Comparison of ENCODE assay signal across 9 cellular contexts in the genomic region with DNA sequence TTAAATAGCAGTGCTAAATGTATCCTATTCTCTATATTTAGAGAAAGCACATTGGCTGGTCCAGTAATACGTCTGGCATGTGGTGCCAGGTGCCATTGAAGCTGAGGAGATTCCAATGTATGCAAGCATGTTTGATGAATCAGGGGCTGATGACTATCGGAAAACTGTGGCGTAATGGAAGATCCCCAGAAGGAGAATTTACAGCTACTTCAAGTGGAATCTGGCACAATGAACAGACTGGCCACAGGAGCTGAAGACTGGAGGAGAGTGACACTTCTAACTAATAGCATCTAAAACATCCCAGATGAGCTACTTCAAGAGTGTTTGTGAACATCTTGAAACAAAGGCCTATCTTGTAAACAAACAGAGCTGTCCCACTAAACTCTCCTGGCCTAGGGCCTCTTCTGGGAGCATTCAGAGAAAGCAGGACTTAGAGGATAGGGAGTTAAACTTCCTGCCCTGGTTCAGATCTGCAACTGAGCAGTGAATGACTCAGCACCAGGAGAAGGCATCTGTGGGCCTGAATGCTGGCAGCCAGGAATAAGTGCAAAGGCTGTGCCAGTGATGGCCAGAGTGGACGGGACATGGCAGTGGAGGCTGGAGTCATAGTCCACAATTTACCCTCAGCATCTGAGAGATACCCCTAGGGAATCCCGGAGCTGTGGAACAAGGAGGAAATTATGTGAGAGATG. TPM values are rescaled to one million over a fixed set of nuclear protein-coding genes. Genes with fewer than 3 reads are reported as not detected.
DNase-seq lines count a peak whose midpoint lies in the region; ATAC-seq and TF ChIP-seq lines count a peak whose summit lies in the region.
"Had no signal": no experiment of that assay in that cellular context is flagged by ENCODE, and none has a peak within 500 bp of the region (broad histone marks: within the 10 kb centered on the region; RNA-seq: fewer than 3 reads in every experiment).

No MANE protein-coding gene starts in this region.

- no peaks in the 10 kb centered on the region for H3K79me1 ChIP-seq in mesendoderm (ENCODE audit: low read length)

- H2BK5ac ChIP-seq in mesendoderm (ENCODE audit: low read length) = no peak overlapping the region

- no peak overlapping the region for H4K5ac ChIP-seq in mesendoderm (ENCODE audit: low read length)

- H3K4me2 ChIP-seq in mesendoderm (ENCODE audit: low read length) = no peak overlapping the region

- H3K9me3 ChIP-seq in HUES6 (ENCODE audit: control insufficient read depth, insufficient read depth, low read depth, low read length) = peaks cover 14% of the 10 kb centered on the region

- H3K4ac ChIP-seq in mesendoderm (ENCODE audit: low read depth, low read length) = no peak overlapping the region

- ATAC-seq in stimulated activated naive CD8-positive, alpha-beta T cell treated with anti-CD3 and anti-CD28 coated beads, Interleukin-15, Interleukin-2, amounts not matched to agents 100 U/mL and 50 U/mL, for 24 hours = no peak
- no peak for ATAC-seq in GM19452 (IDR thresholded peaks at IDR 0.05; ENCODE audit: unreplicated experiment)

- H3K9ac ChIP-seq in HUES6 (ENCODE audit: low read length) (peak overlapping the region; percentile 47), mesendoderm (ENCODE audit: low read length) (no peak overlapping the region)

- no peak overlapping the region for H3K56ac ChIP-seq in mesendoderm (ENCODE audit: low read length)

- H3K23ac ChIP-seq in mesendoderm (ENCODE audit: low read length) = no peak overlapping the region

- no peaks in the 10 kb centered on the region for H3K36me3 ChIP-seq in HUES6 (ENCODE audit: control insufficient read depth, insufficient read depth, low read length)
- H3K36me3 ChIP-seq in brain microvascular endothelial cell (replicated peaks) = no peaks in the 10 kb centered on the region
- H3K36me3 ChIP-seq in mesendoderm (ENCODE audit: control insufficient read depth, insufficient read depth, low read length) = no peaks in the 10 kb centered on the region

- no peak overlapping the region for H2BK15ac ChIP-seq in mesendoderm (replicated peaks; ENCODE audit: low read depth)

- no peak overlapping the region for H4K8ac ChIP-seq in mesendoderm (ENCODE audit: low read depth, low read length)

- H2BK120ac ChIP-seq in mesendoderm (ENCODE audit: low read depth, low read length) = no peak overlapping the region

- H3K4me3 ChIP-seq in AG10803 (ENCODE audit: low read length) (no peak overlapping the region), HUES6 (ENCODE audit: low read depth, low read length) (no peak overlapping the region), brain microvascular endothelial cell (ENCODE audit: low read depth, low read length) (no peak overlapping the region), mesendoderm (ENCODE audit: low read length) (no peak overlapping the region)

- no peaks in the 10 kb centered on the region for H3K79me2 ChIP-seq in mesendoderm (ENCODE audit: control insufficient read depth, insufficient read depth, low read length)

- no peaks in the 10 kb centered on the region for H3K27me3 ChIP-seq in HUES6 (ENCODE audit: control insufficient read depth, insufficient read depth, low read length)
- H3K27me3 ChIP-seq in brain microvascular endothelial cell (replicated peaks) = no peaks in the 10 kb centered on the region
- H3K27me3 ChIP-seq in mesendoderm (ENCODE audit: insufficient read depth, low read length, poor library complexity) = no peaks in the 10 kb centered on the region

- peak overlapping the region; percentile 11; the same call in 1 of the 2 replicates for H3K27ac ChIP-seq in HUES6 (ENCODE audit: low read depth, low read length)
- H3K27ac ChIP-seq in brain microvascular endothelial cell = peak overlapping the region; percentile 94
- H3K27ac ChIP-seq in mesendoderm (ENCODE audit: low read depth, low read length) = no peak overlapping the region

- in situ Hi-C loops in brain microvascular endothelial cell (cut with HindIII; ENCODE audit: low pct_ligation_motif_present, low sequenced_read_pairs) = loop anchor here (25.0 kb wide), 1 partner anchor 98 kb away; no protein-coding TSS in a partner anchor

- peak overlapping the region; percentile 56 for H3K18ac ChIP-seq in mesendoderm (ENCODE audit: low read length)

- no CpG with 5 or more reads among the region's 5 CpGs for WGBS in mesendoderm (ENCODE audit: extremely low coverage, insufficient coverage, low lambda C conversion rate)

- DNase-seq in AG10803 (ENCODE audit: low read depth) (peak; percentile 99), brain microvascular endothelial cell (peak; percentile 94), mesendoderm (peak; percentile 51), NCI-H510A treated with DMSO at 0.1 percent for 48 hours (lab: John Stamatoyannopoulos, UW) (no peak), NCI-H1417 (lab: John Stamatoyannopoulos, UW) (no peak)
- no peak for DNase-seq in stimulated activated naive CD8-positive, alpha-beta T cell treated with anti-CD3 and anti-CD28 coated beads, Interleukin-15, Interleukin-2, amounts not matched to agents 100 U/mL and 50 U/mL, for 24 hours
- DNase-seq: NCI-H2081 treated with DMSO at 0.1 percent for 48 hours had no signal

- TF ChIP-seq CTCF in AG10803 (conservative IDR thresholded peaks at IDR 0.05; ENCODE audit: low read length) (no peak), brain microvascular endothelial cell (IDR thresholded peaks at IDR 0.05; ENCODE audit: low read depth, low read length, missing control alignments) (no peak)

- peaks cover 5% of the 10 kb centered on the region; the same call in 1 of the 2 replicates for H3K4me1 ChIP-seq in HUES6 (ENCODE audit: control insufficient read depth, insufficient read depth, low read length)
- no peaks in the 10 kb centered on the region for H3K4me1 ChIP-seq in mesendoderm (ENCODE audit: control insufficient read depth, low read depth, low read length)

- no peak overlapping the region for H2AK5ac ChIP-seq in mesendoderm (ENCODE audit: low read length)

RNA-seq across cellular contexts. Expression of a gene that starts 15.3 kb away (rescaled TPM):
- polyA plus RNA-seq in mesendoderm (2013, experiment 1 of 2) = 164 TPM
- polyA plus RNA-seq in mesendoderm (2013, experiment 2 of 2) = 168 TPM

RNA-seq across cellular contexts. Expression of a gene that starts 55.8 kb away (rescaled TPM):
- 0.10 TPM for polyA plus RNA-seq in mesendoderm (2013, experiment 1 of 2)
- 0.15 TPM for polyA plus RNA-seq in mesendoderm (2013, experiment 2 of 2)

Comparison
In these comparisons a context has a peak if more than half of its experiments do, and no peak if none do; other contexts are left out.
1. DNase-seq: peak in AG10803 (single experiment), brain microvascular endothelial cell (single experiment) and mesendoderm (single experiment); none in stimulated activated naive CD8-positive, alpha-beta T cell treated with anti-CD3 and anti-CD28 coated beads, Interleukin-15, Interleukin-2, amounts not matched to agents 100 U/mL and 50 U/mL, for 24 hours (single experiment), NCI-H510A treated with DMSO at 0.1 percent for 48 hours (single experiment) and NCI-H1417 (0 of 3).